Comparison of ENCODE assay signal across 35 cellular contexts in the genomic region with DNA sequence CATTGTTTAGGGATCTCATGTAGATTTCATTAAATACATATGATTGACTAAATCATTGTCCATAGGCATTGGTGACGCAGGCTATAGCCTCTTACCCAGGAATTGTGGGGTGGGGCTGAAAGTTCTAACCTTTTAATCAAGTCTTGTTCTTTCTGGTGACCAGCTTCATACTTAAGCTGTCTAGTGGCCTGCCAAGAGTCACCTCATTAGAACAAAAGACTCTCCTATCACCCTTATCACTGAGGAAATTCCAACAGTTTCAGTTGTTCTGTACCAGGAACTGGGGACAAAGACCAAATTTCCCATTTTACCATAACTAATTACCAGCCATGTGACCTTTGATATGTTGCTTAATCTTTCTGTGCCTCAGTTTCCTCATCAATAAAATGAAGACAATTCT.
"Had no signal": no experiment of that assay in that cellular context is flagged by ENCODE, and none has a peak within 500 bp of the region (broad histone marks: within the 10 kb centered on the region; RNA-seq: fewer than 3 reads in every experiment).

No MANE protein-coding gene starts in this region.

- H3K4me1 ChIP-seq: parathyroid adenoma had no signal

- H3K9me3 Mint-ChIP-seq: activated CD4-positive, alpha-beta memory T cell treated with anti-CD3 and anti-CD28 coated beads, Interleukin-2, amount 10 ng/mL, durations not matched to agents 7 days and 5 days; activated CD4-positive, alpha-beta T cell treated with anti-CD3 and anti-CD28 coated beads, Interleukin-2, amount 10 ng/mL, durations not matched to agents 7 days and 5 days; activated naive CD4-positive, alpha-beta T cell treated with anti-CD3 and anti-CD28 coated beads, Interleukin-2, amount 10 ng/mL, durations not matched to agents 7 days and 5 days; activated naive CD8-positive, alpha-beta T cell treated with anti-CD3 and anti-CD28 coated beads, Interleukin-2, amount 10 ng/mL, durations not matched to agents 7 days and 5 days; activated T-cell treated with anti-CD3 and anti-CD28 coated beads, Interleukin-2, amount 50 U/mL, for 24 hours; immature natural killer cell; stimulated activated naive CD8-positive, alpha-beta T cell treated with anti-CD3 and anti-CD28 coated beads, Interleukin-15, amount 100 ng/mL, for 72 hours had no signal

- H3K4me3 Mint-ChIP-seq: activated CD4-positive, alpha-beta memory T cell treated with anti-CD3 and anti-CD28 coated beads, Interleukin-2, amount 10 ng/mL, durations not matched to agents 7 days and 5 days; activated CD4-positive, alpha-beta T cell treated with anti-CD3 and anti-CD28 coated beads, Interleukin-2, amount 10 ng/mL, durations not matched to agents 7 days and 5 days; activated naive CD4-positive, alpha-beta T cell treated with anti-CD3 and anti-CD28 coated beads, Interleukin-2, amount 10 ng/mL, durations not matched to agents 7 days and 5 days; activated naive CD8-positive, alpha-beta T cell treated with anti-CD3 and anti-CD28 coated beads, Interleukin-2, amount 10 ng/mL, durations not matched to agents 7 days and 5 days; activated T-cell treated with anti-CD3 and anti-CD28 coated beads, Interleukin-2, amount 50 U/mL, for 24 hours; immature natural killer cell; naive thymus-derived CD4-positive, alpha-beta T cell; stimulated activated memory B cell treated with anti-CD40 and anti-IgM and Interleukin-4, amounts not matched to agents 10 μg/mL and 1 μg/mL and 100 μg/mL, for 72 hours; stimulated activated naive CD8-positive, alpha-beta T cell treated with anti-CD3 and anti-CD28 coated beads, Interleukin-15, amount 100 ng/mL, for 72 hours; WTC11 had no signal

- ATAC-seq: left lobe of liver; naive thymus-derived CD4-positive, alpha-beta T cell; sciatic nerve; stimulated activated memory B cell treated with anti-CD40 and anti-IgM and Interleukin-4, amounts not matched to agents 10 μg/mL and 1 μg/mL and 100 μg/mL, for 72 hours; stimulated activated naive CD8-positive, alpha-beta T cell treated with anti-CD3 and anti-CD28 coated beads, Interleukin-15, amount 100 ng/mL, for 72 hours; WTC11 had no signal

- H3K9ac ChIP-seq: parathyroid adenoma, SK-N-SH had no signal

- H3K9me3 ChIP-seq: SK-N-SH had no signal

- DNase-seq: activated CD4-positive, alpha-beta memory T cell treated with anti-CD3 and anti-CD28 coated beads, Interleukin-2, amount 10 ng/mL, durations not matched to agents 7 days and 5 days; activated CD4-positive, alpha-beta T cell treated with anti-CD3 and anti-CD28 coated beads for 1 hour; activated CD4-positive, alpha-beta T cell treated with anti-CD3 and anti-CD28 coated beads, Interleukin-2, amount 10 ng/mL, durations not matched to agents 7 days and 5 days; activated CD8-positive, alpha-beta memory T cell treated with anti-CD3 and anti-CD28 coated beads, Interleukin-2, amount 50 U/mL, for 48 hours; activated gamma-delta T cell; activated naive CD4-positive, alpha-beta T cell treated with anti-CD3 and anti-CD28 coated beads, Interleukin-2, amount 10 ng/mL, durations not matched to agents 7 days and 5 days; activated naive CD8-positive, alpha-beta T cell treated with anti-CD3 and anti-CD28 coated beads, Interleukin-2, amount 10 ng/mL, durations not matched to agents 7 days and 5 days; activated T-cell treated with anti-CD3 and anti-CD28 coated beads, Interleukin-2, amount 50 U/mL, for 24 hours; dermis blood vessel endothelial cell; effector CD4-positive, alpha-beta T cell; glutamatergic neuron; hypothalamus; immature natural killer cell; mammary epithelial cell; midbrain; naive thymus-derived CD4-positive, alpha-beta T cell; SK-N-SH; small intestine; stimulated activated CD4-positive, alpha-beta T cell treated with anti-CD3 and anti-CD28 coated beads, Interleukin-1b, Interleukin-23, amount 100 ng/mL, for 48 hours; stimulated activated CD4-positive, alpha-beta T cell treated with anti-CD3 and anti-CD28 coated beads, Interleukin-4, amount 100 ng/mL, for 4 hours; stimulated activated CD8-positive, alpha-beta memory T cell treated with anti-CD3 and anti-CD28 coated beads, Interleukin-4, amount 100 ng/mL, for 48 hours; stimulated activated naive CD8-positive, alpha-beta T cell treated with anti-CD3 and anti-CD28 coated beads, Interleukin-15, amount 100 ng/mL, for 72 hours; substantia nigra; T-helper 2 cell had no signal

- FAIRE-seq: astrocyte, colon, endometrium, frontal cortex, small intestine, urothelium cell line had no signal

- H3K4me1 Mint-ChIP-seq: activated CD4-positive, alpha-beta memory T cell treated with anti-CD3 and anti-CD28 coated beads, Interleukin-2, amount 10 ng/mL, durations not matched to agents 7 days and 5 days; activated CD4-positive, alpha-beta T cell treated with anti-CD3 and anti-CD28 coated beads, Interleukin-2, amount 10 ng/mL, durations not matched to agents 7 days and 5 days; activated naive CD4-positive, alpha-beta T cell treated with anti-CD3 and anti-CD28 coated beads, Interleukin-2, amount 10 ng/mL, durations not matched to agents 7 days and 5 days; activated naive CD8-positive, alpha-beta T cell treated with anti-CD3 and anti-CD28 coated beads, Interleukin-2, amount 10 ng/mL, durations not matched to agents 7 days and 5 days; immature natural killer cell; naive thymus-derived CD4-positive, alpha-beta T cell; stimulated activated memory B cell treated with anti-CD40 and anti-IgM and Interleukin-4, amounts not matched to agents 10 μg/mL and 1 μg/mL and 100 μg/mL, for 72 hours; stimulated activated naive CD8-positive, alpha-beta T cell treated with anti-CD3 and anti-CD28 coated beads, Interleukin-15, amount 100 ng/mL, for 72 hours had no signal

- H3K27ac Mint-ChIP-seq: activated CD4-positive, alpha-beta memory T cell treated with anti-CD3 and anti-CD28 coated beads, Interleukin-2, amount 10 ng/mL, durations not matched to agents 7 days and 5 days; activated CD4-positive, alpha-beta T cell treated with anti-CD3 and anti-CD28 coated beads, Interleukin-2, amount 10 ng/mL, durations not matched to agents 7 days and 5 days; activated naive CD4-positive, alpha-beta T cell treated with anti-CD3 and anti-CD28 coated beads, Interleukin-2, amount 10 ng/mL, durations not matched to agents 7 days and 5 days; activated naive CD8-positive, alpha-beta T cell treated with anti-CD3 and anti-CD28 coated beads, Interleukin-2, amount 10 ng/mL, durations not matched to agents 7 days and 5 days; activated T-cell treated with anti-CD3 and anti-CD28 coated beads, Interleukin-2, amount 50 U/mL, for 24 hours; immature natural killer cell; naive thymus-derived CD4-positive, alpha-beta T cell; stimulated activated memory B cell treated with anti-CD40 and anti-IgM and Interleukin-4, amounts not matched to agents 10 μg/mL and 1 μg/mL and 100 μg/mL, for 72 hours; stimulated activated naive CD8-positive, alpha-beta T cell treated with anti-CD3 and anti-CD28 coated beads, Interleukin-15, amount 100 ng/mL, for 72 hours; WTC11 had no signal

- H3K27ac ChIP-seq: epithelial cell of prostate, parathyroid adenoma had no signal

- H3K36me3 Mint-ChIP-seq: activated naive CD4-positive, alpha-beta T cell treated with anti-CD3 and anti-CD28 coated beads, Interleukin-2, amount 10 ng/mL, durations not matched to agents 7 days and 5 days; activated naive CD8-positive, alpha-beta T cell treated with anti-CD3 and anti-CD28 coated beads, Interleukin-2, amount 10 ng/mL, durations not matched to agents 7 days and 5 days; immature natural killer cell; naive thymus-derived CD4-positive, alpha-beta T cell; stimulated activated memory B cell treated with anti-CD40 and anti-IgM and Interleukin-4, amounts not matched to agents 10 μg/mL and 1 μg/mL and 100 μg/mL, for 72 hours; WTC11 had no signal

- H3K27me3 Mint-ChIP-seq: activated CD4-positive, alpha-beta memory T cell treated with anti-CD3 and anti-CD28 coated beads, Interleukin-2, amount 10 ng/mL, durations not matched to agents 7 days and 5 days; activated CD4-positive, alpha-beta T cell treated with anti-CD3 and anti-CD28 coated beads, Interleukin-2, amount 10 ng/mL, durations not matched to agents 7 days and 5 days; activated naive CD4-positive, alpha-beta T cell treated with anti-CD3 and anti-CD28 coated beads, Interleukin-2, amount 10 ng/mL, durations not matched to agents 7 days and 5 days; activated naive CD8-positive, alpha-beta T cell treated with anti-CD3 and anti-CD28 coated beads, Interleukin-2, amount 10 ng/mL, durations not matched to agents 7 days and 5 days; stimulated activated memory B cell treated with anti-CD40 and anti-IgM and Interleukin-4, amounts not matched to agents 10 μg/mL and 1 μg/mL and 100 μg/mL, for 72 hours; stimulated activated naive CD8-positive, alpha-beta T cell treated with anti-CD3 and anti-CD28 coated beads, Interleukin-15, amount 100 ng/mL, for 72 hours had no signal
